33 cellular contexts compared by ENCODE assay signal in the genomic region with DNA sequence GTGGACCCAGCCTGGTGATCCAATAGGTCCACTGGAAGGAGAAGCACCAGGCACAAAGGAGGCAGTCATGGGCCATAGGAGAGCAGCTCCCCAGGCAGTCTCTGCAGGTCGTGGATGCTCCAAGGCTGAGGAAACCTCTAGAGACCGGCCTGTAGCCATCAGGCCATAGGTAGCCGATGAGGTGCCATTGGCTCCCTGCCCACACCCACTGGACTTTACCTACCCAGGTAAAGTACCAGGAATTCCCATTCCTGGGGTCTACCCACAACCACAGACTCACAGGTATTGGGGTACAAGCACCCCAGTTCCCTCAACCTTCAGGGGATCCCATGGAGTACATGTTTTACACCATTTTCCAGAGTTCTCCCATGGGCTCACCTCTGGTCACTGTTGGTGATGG.
DNase-seq lines count a peak whose midpoint lies in the region; ATAC-seq, FAIRE-seq and TF ChIP-seq lines count a peak whose summit lies in the region.
"Had no signal": no experiment of that assay in that cellular context is flagged by ENCODE, and none has a peak within 500 bp of the region (broad histone marks: within the 10 kb centered on the region; RNA-seq: fewer than 3 reads in every experiment).

No MANE protein-coding gene starts in this region.

- H3K27me3 ChIP-seq in esophagus muscularis mucosa (peaks cover 0 to 6% (median 0%) of the 10 kb centered on the region in 4 donors), pancreas (no peaks in the 10 kb centered on the region)
- H3K27me3 ChIP-seq: BE2C; BLaER1; BLaER1 treated with 17β-estradiol and CSF1 and Interleukin-3, amounts not matched to agents 10 nM and 100 nM had no signal

- 82% methylated on average over 3 of the region's 3 CpGs for WGBS in esophagus muscularis mucosa
- 77 to 81% methylated on average over 3 of the region's 3 CpGs for WGBS in pancreas, 2 donors

- H3K9me3 Mint-ChIP-seq in chondrocyte (ENCODE audit: low read depth), result peaks cover 64% of the 10 kb centered on the region

- H3K36me3 ChIP-seq in esophagus muscularis mucosa (no peaks in the 10 kb centered on the region), pancreas (no peaks in the 10 kb centered on the region)
- H3K36me3 ChIP-seq: BE2C; BLaER1; BLaER1 treated with 17β-estradiol and CSF1 and Interleukin-3, amounts not matched to agents 10 nM and 100 nM had no signal

- H3K4me1 Mint-ChIP-seq in chondrocyte (ENCODE audit: low read depth), result no peaks in the 10 kb centered on the region
- H3K4me1 Mint-ChIP-seq: B cell; CD14-positive monocyte; CD4-positive, alpha-beta memory T cell; CD4-positive, CD25-positive, alpha-beta regulatory T cell; CD8-positive, alpha-beta memory T cell had no signal

- TF ChIP-seq EP300 in esophagus muscularis mucosa (IDR thresholded peaks at IDR 0.05), result no peak

- no peaks in the 10 kb centered on the region for H3K4me1 ChIP-seq in esophagus muscularis mucosa
- no peaks in the 10 kb centered on the region for H3K4me1 ChIP-seq in pancreas
- H3K4me1 ChIP-seq: A549; BE2C; BLaER1; BLaER1 treated with 17β-estradiol and CSF1 and Interleukin-3, amounts not matched to agents 10 nM and 100 nM; Caco-2 had no signal

- no peak for ATAC-seq in pancreas
- ATAC-seq: A549; CD8-positive, alpha-beta T cell had no signal

- H3K9me3 ChIP-seq in esophagus muscularis mucosa (peaks cover 0 to 30% (median 27%) of the 10 kb centered on the region in 4 donors), pancreas (no peaks in the 10 kb centered on the region)
- H3K9me3 ChIP-seq: BE2C had no signal

- FAIRE-seq in pancreas (lab: Jason Lieb, UNC), result no peak
- FAIRE-seq: A204.1, A549, D721Med had no signal

- no peak overlapping the region for H3K4me3 Mint-ChIP-seq in chondrocyte (ENCODE audit: unreplicated experiment)
- H3K4me3 Mint-ChIP-seq: B cell; CD14-positive monocyte; CD4-positive, alpha-beta memory T cell; CD4-positive, alpha-beta T cell; CD4-positive, CD25-positive, alpha-beta regulatory T cell; CD8-positive, alpha-beta memory T cell; CD8-positive, alpha-beta T cell had no signal

- H3K4me3 ChIP-seq in esophagus muscularis mucosa (no peak overlapping the region), pancreas (no peak overlapping the region)
- H3K4me3 ChIP-seq: A549; BLaER1; BLaER1 treated with 17β-estradiol and CSF1 and Interleukin-3, amounts not matched to agents 10 nM and 100 nM had no signal

- no peak for TF ChIP-seq CTCF in chondrocyte (IDR thresholded peaks at IDR 0.05)
- no peak for TF ChIP-seq CTCF in esophagus muscularis mucosa (IDR thresholded peaks at IDR 0.05)
- TF ChIP-seq CTCF in pancreas (IDR thresholded peaks at IDR 0.05), result no peak

- no peak overlapping the region for H3K27ac ChIP-seq in esophagus muscularis mucosa (replicated peaks in 1 of 4)
- H3K27ac ChIP-seq in pancreas, result no peak overlapping the region
- H3K27ac ChIP-seq: 22Rv1; A549; BLaER1; BLaER1 treated with 17β-estradiol and CSF1 and Interleukin-3, amounts not matched to agents 10 nM and 100 nM; C4-2B had no signal

- TF ChIP-seq POLR2A in esophagus muscularis mucosa (IDR thresholded peaks at IDR 0.05; ENCODE audit: low read depth), result no peak

- intact Hi-C loops in esophagus muscularis mucosa (cut with DNase I), result no loop called here
- intact Hi-C loops in pancreas (cut with DNase I), result no loop called here

- peak; percentile 72 for DNase-seq in chondrocyte (ENCODE audit: low spot score)
- peak; percentile 68 for DNase-seq in esophagus muscularis mucosa (ENCODE audit: extremely low spot score)
- DNase-seq in pancreas, result no peak
- DNase-seq in NCI-H526 treated with DMSO at 0.1 percent for 48 hours (lab: John Stamatoyannopoulos, UW), result no peak
- DNase-seq: 8988T; ACHN; AML-193; BE2C; C1 segment of cervical spinal cord; Caco-2; Calu3; CD4-positive, alpha-beta memory T cell; CD4-positive, alpha-beta T cell; CD4-positive, CD25-positive, alpha-beta regulatory T cell; CD8-positive, alpha-beta memory T cell; CD8-positive, alpha-beta T cell; COR-L47; DMS 273 treated with DMSO at 0.1 percent for 48 hours; DMS153; DMS53; DMS79; DMS79 treated with DMSO at 0.1 percent for 48 hours; DND-41; EL had no signal

- no peaks in the 10 kb centered on the region for H3K36me3 Mint-ChIP-seq in chondrocyte (ENCODE audit: low read depth)
- H3K36me3 Mint-ChIP-seq: CD14-positive monocyte; CD4-positive, CD25-positive, alpha-beta regulatory T cell; CD8-positive, alpha-beta T cell had no signal

- H3K27ac Mint-ChIP-seq in chondrocyte (ENCODE audit: unreplicated experiment), result no peak overlapping the region
- H3K27ac Mint-ChIP-seq: B cell; CD4-positive, alpha-beta memory T cell; CD4-positive, alpha-beta T cell; CD4-positive, CD25-positive, alpha-beta regulatory T cell; CD8-positive, alpha-beta memory T cell; CD8-positive, alpha-beta T cell had no signal

- no peaks in the 10 kb centered on the region for H3K27me3 Mint-ChIP-seq in chondrocyte (ENCODE audit: low read depth)
- H3K27me3 Mint-ChIP-seq: B cell; CD4-positive, alpha-beta memory T cell; CD4-positive, alpha-beta T cell; CD4-positive, CD25-positive, alpha-beta regulatory T cell had no signal

Comparison
In these comparisons a context has a peak if more than half of its experiments do, and no peak if none do; other contexts are left out.
1. DNase-seq: peak in chondrocyte (single experiment) and esophagus muscularis mucosa (single experiment); none in pancreas (0 of 6) and NCI-H526 treated with DMSO at 0.1 percent for 48 hours (single experiment).